In genomic region chr3:128494152-128494650, GRCh38 we compare ENCODE assay signal across 33 cellular contexts. TPM values are rescaled to one million over a fixed set of nuclear protein-coding genes. Genes with fewer than 3 reads are reported as not detected.
A peak's percentile ranks its signal among the peaks of the same experiment; 100 is the strongest.
DNase-seq lines count a peak whose midpoint lies in the region; ATAC-seq, FAIRE-seq and TF ChIP-seq lines count a peak whose summit lies in the region.
"Had no signal": no experiment of that assay in that cellular context is flagged by ENCODE, and none has a peak within 500 bp of the region (broad histone marks: within the 10 kb centered on the region; RNA-seq: fewer than 3 reads in every experiment).

No MANE protein-coding gene starts in this region.

- TF ChIP-seq POLR2A in GM12891 (IDR thresholded peaks at IDR 0.05; ENCODE audit: low read depth, low read length): no peak

- DNase-seq in BE2C (no peak), GM12891 (ENCODE audit: insufficient read length, low spot score) (no peak), ecto neural progenitor cell (ENCODE audit: low spot score) (peak; percentile 41), neural progenitor cell (ENCODE audit: low spot score) (peak; percentile 1), A673 (ENCODE audit: low spot score) (no peak), DMS53 (lab: John Stamatoyannopoulos, UW) (no peak)
- DNase-seq: activated CD4-positive, alpha-beta T cell treated with anti-CD3 and anti-CD28 coated beads, Interleukin-2, amount 50 U/mL, for 48 hours; activated naive CD4-positive, alpha-beta T cell treated with anti-CD3 and anti-CD28 coated beads for 36 hours; activated T-cell treated with anti-CD3 and anti-CD28 coated beads, Interleukin-2, amount 50 U/mL, for 4 hours; amniotic stem cell; CD8-positive, alpha-beta T cell; DMS 273 treated with DMSO at 0.1 percent for 48 hours; effector memory CD8-positive, alpha-beta T cell; foreskin fibroblast; NCI-H1105; NCI-H1930; NCI-H69; psoas muscle; SIG-M5; stimulated activated CD4-positive, alpha-beta T cell treated with anti-CD3 and anti-CD28 coated beads, Interleukin-15, amount 100 ng/mL, for 24 hours; stimulated activated naive CD4-positive, alpha-beta T cell had no signal

- ATAC-seq in HG03039 (IDR thresholded peaks at IDR 0.05; ENCODE audit: unreplicated experiment): no peak
- no peak for ATAC-seq in activated T-helper 17 cell treated with anti-CD3 and anti-CD28 coated beads, Interleukin-2, amount 50 U/mL, for 72 hours (replicated peaks)
- ATAC-seq: activated T-cell treated with anti-CD3 and anti-CD28 coated beads, Interleukin-2, amount 50 U/mL, for 4 hours; CD8-positive, alpha-beta T cell; effector memory CD8-positive, alpha-beta T cell; esophagus mucosa; psoas muscle had no signal

- H3K9ac ChIP-seq in neural progenitor cell: no peak overlapping the region

- H3K79me2 ChIP-seq in neural progenitor cell (ENCODE audit: low read depth): no peaks in the 10 kb centered on the region

- H3F3A ChIP-seq in neural progenitor cell (ENCODE audit: low read depth): peaks cover 28% of the 10 kb centered on the region

- no peak for TF ChIP-seq CTCF in BE2C (IDR thresholded peaks at IDR 0.05; ENCODE audit: low read depth, low read length)
- TF ChIP-seq CTCF in neural progenitor cell (IDR thresholded peaks at IDR 0.05): no peak
- no peak for TF ChIP-seq CTCF in A673 (conservative IDR thresholded peaks at IDR 0.05; ENCODE audit: low read depth, low read length)

- peaks cover 36% of the 10 kb centered on the region for H3K4me1 ChIP-seq in BE2C
- peaks cover 32% of the 10 kb centered on the region for H3K4me1 ChIP-seq in neural progenitor cell
- peaks cover 13% of the 10 kb centered on the region for H3K4me1 ChIP-seq in A673 (ENCODE audit: insufficient read depth, low read length, poor library complexity, severe bottlenecking)

- H3K27me3 ChIP-seq in BE2C: no peaks in the 10 kb centered on the region
- peaks cover 100% of the 10 kb centered on the region for H3K27me3 ChIP-seq in neural progenitor cell
- peaks cover 13% of the 10 kb centered on the region for H3K27me3 ChIP-seq in A673 (replicated peaks; ENCODE audit: insufficient read depth, low read depth, low read length, poor library complexity)

- no peaks in the 10 kb centered on the region for H3K9me3 ChIP-seq in BE2C
- no peaks in the 10 kb centered on the region for H3K9me3 ChIP-seq in neural progenitor cell (ENCODE audit: low read depth)
- H3K9me3 ChIP-seq in A673 (ENCODE audit: low read depth, low read length, poor library complexity, severe bottlenecking): no peaks in the 10 kb centered on the region
- H3K9me3 ChIP-seq: breast epithelium, psoas muscle, suprapubic skin had no signal

- CTCF ChIA-PET in A673 (lab: Charles Lee): no interaction called here

- no peak overlapping the region for H3K27ac ChIP-seq in neural progenitor cell
- H3K27ac ChIP-seq in A673 (ENCODE audit: low read depth, low read length, poor library complexity, severe bottlenecking): no peak overlapping the region
- H3K27ac ChIP-seq: breast epithelium, psoas muscle, suprapubic skin had no signal

- peaks cover 83% of the 10 kb centered on the region for H3K27me3 Mint-ChIP-seq in neural progenitor cell (ENCODE audit: insufficient read depth, low read depth)
- peaks cover 46% of the 10 kb centered on the region for H3K27me3 Mint-ChIP-seq in activated T-helper 17 cell treated with anti-CD3 and anti-CD28 coated beads, Interleukin-2, amount 50 U/mL, for 72 hours

- H3K4me2 ChIP-seq in neural progenitor cell: no peak overlapping the region

- H4K20me1 ChIP-seq in neural progenitor cell (ENCODE audit: low read depth): peaks cover 76% of the 10 kb centered on the region

- no TSS peak for BruUV-seq in A673 (replicated peaks; lab: Mats Ljungman, UMichigan)

- H3K9me3 Mint-ChIP-seq in neural progenitor cell: peaks cover 2% of the 10 kb centered on the region
- no peaks in the 10 kb centered on the region for H3K9me3 Mint-ChIP-seq in activated T-helper 17 cell treated with anti-CD3 and anti-CD28 coated beads, Interleukin-2, amount 50 U/mL, for 72 hours
- H3K9me3 Mint-ChIP-seq: activated naive CD4-positive, alpha-beta T cell treated with anti-CD3 and anti-CD28 coated beads for 36 hours; activated T-cell treated with anti-CD3 and anti-CD28 coated beads, Interleukin-2, amount 50 U/mL, for 4 hours; CD8-positive, alpha-beta T cell; effector memory CD8-positive, alpha-beta T cell had no signal

- H3K4me1 Mint-ChIP-seq in neural progenitor cell: peaks cover 32% of the 10 kb centered on the region
- no peaks in the 10 kb centered on the region for H3K4me1 Mint-ChIP-seq in activated T-helper 17 cell treated with anti-CD3 and anti-CD28 coated beads, Interleukin-2, amount 50 U/mL, for 72 hours

- H3K27ac Mint-ChIP-seq in neural progenitor cell: no peak overlapping the region
- no peak overlapping the region for H3K27ac Mint-ChIP-seq in activated T-helper 17 cell treated with anti-CD3 and anti-CD28 coated beads, Interleukin-2, amount 50 U/mL, for 72 hours
- H3K27ac Mint-ChIP-seq: activated naive CD4-positive, alpha-beta T cell treated with anti-CD3 and anti-CD28 coated beads for 36 hours; CD8-positive, alpha-beta T cell; effector memory CD8-positive, alpha-beta T cell had no signal

- H3K4me3 ChIP-seq in BE2C (ENCODE audit: low read depth, low read length) (peak overlapping the region; percentile 77), neural progenitor cell (no peak overlapping the region), A673 (ENCODE audit: low read depth, low read length, poor library complexity, severe bottlenecking) (no peak overlapping the region)
- H3K4me3 ChIP-seq: breast epithelium, lung, psoas muscle, suprapubic skin had no signal

- POLR2A ChIA-PET in A673 (lab: Charles Lee; ENCODE audit: low non-redundant PET): no interaction called here

- no peaks in the 10 kb centered on the region for H3K36me3 Mint-ChIP-seq in neural progenitor cell
- no peaks in the 10 kb centered on the region for H3K36me3 Mint-ChIP-seq in activated T-helper 17 cell treated with anti-CD3 and anti-CD28 coated beads, Interleukin-2, amount 50 U/mL, for 72 hours (ENCODE audit: low read depth)
- H3K36me3 Mint-ChIP-seq: CD8-positive, alpha-beta T cell had no signal

- H3K36me3 ChIP-seq in BE2C (peaks cover 37% of the 10 kb centered on the region), neural progenitor cell (no peaks in the 10 kb centered on the region), A673 (ENCODE audit: insufficient read depth, low read length, poor library complexity, severe bottlenecking) (no peaks in the 10 kb centered on the region)
- H3K36me3 ChIP-seq: breast epithelium, suprapubic skin had no signal

- intact Hi-C loops in A673 (cut with micrococcal nuclease; ENCODE audit: unreplicated experiment): loop anchor here (5.0 kb wide), 1 partner anchor 67 kb away; no protein-coding TSS in a partner anchor

- H3K4me3 Mint-ChIP-seq in neural progenitor cell: peak overlapping the region; percentile 18
- no peak overlapping the region for H3K4me3 Mint-ChIP-seq in activated T-helper 17 cell treated with anti-CD3 and anti-CD28 coated beads, Interleukin-2, amount 50 U/mL, for 72 hours
- H3K4me3 Mint-ChIP-seq: activated naive CD4-positive, alpha-beta T cell treated with anti-CD3 and anti-CD28 coated beads for 36 hours; activated T-cell treated with anti-CD3 and anti-CD28 coated beads, Interleukin-2, amount 50 U/mL, for 4 hours had no signal

- FAIRE-seq in GM12891 (lab: Jason Lieb, UNC): peak; percentile 43
- FAIRE-seq: colon, H54, RCC 7860, urothelium cell line had no signal

- no peak overlapping the region for H2AFZ ChIP-seq in neural progenitor cell (replicated peaks)

TF ChIP-seq in GM12891, 5 proteins besides CTCF, POLR2A, EP300 and RAD21:
- TF ChIP-seq POLR2AphosphoS5 (IDR thresholded peaks at IDR 0.05; ENCODE audit: low read depth, low read length) (no peak), POU2F2 (IDR thresholded peaks at IDR 0.05; ENCODE audit: low read depth, low read length) (no peak), PAX5 (IDR thresholded peaks at IDR 0.05; ENCODE audit: insufficient read depth, low read length, severe bottlenecking) (no peak), SPI1 (IDR thresholded peaks at IDR 0.05; ENCODE audit: low read depth, low read length) (no peak), TAF1 (IDR thresholded peaks at IDR 0.05; ENCODE audit: low read depth, low read length) (no peak)

RNA-seq across cellular contexts. Expression of gene GATA2, which starts 1.2 kb away (rescaled TPM):
- 791 TPM for polyA plus RNA-seq in BE2C (2012; ENCODE audit: insufficient read depth, insufficient read length, low read depth)
- 0.06 TPM for polyA plus RNA-seq in GM12891 (2012; ENCODE audit: low read depth, missing spikeins)
- total RNA-seq in neural progenitor cell (ENCODE audit: low replicate concordance) (0.09 TPM in 1 of 2 replicates, not detected in the other), A673 (2021) (14.2 and 19.4 TPM in 2 replicates)
- 1 to 10 TPM in 1 of 2 donors, under 1 TPM in 1; 0.17 to 1.1 TPM for total RNA-seq in activated T-helper 17 cell treated with anti-CD3 and anti-CD28 coated beads, Interleukin-2, amount 50 U/mL, for 72 hours

RNA-seq across cellular contexts. Expression of gene DNAJB8, which starts 27.5 kb away (rescaled TPM):
- polyA plus RNA-seq in BE2C (2012; ENCODE audit: insufficient read depth, insufficient read length, low read depth): 0.12 TPM
- not detected for polyA plus RNA-seq in GM12891 (2012; ENCODE audit: low read depth, missing spikeins)
- not detected in 2 replicates for total RNA-seq in neural progenitor cell (ENCODE audit: low replicate concordance)
- total RNA-seq in A673 (2021): not detected in 2 replicates
- not detected for total RNA-seq in activated T-helper 17 cell treated with anti-CD3 and anti-CD28 coated beads, Interleukin-2, amount 50 U/mL, for 72 hours
- total RNA-seq: activated naive CD4-positive, alpha-beta T cell treated with anti-CD3 and anti-CD28 coated beads for 36 hours; activated T-cell treated with anti-CD3 and anti-CD28 coated beads, Interleukin-2, amount 50 U/mL, for 4 hours; breast epithelium; CD8-positive, alpha-beta T cell; esophagus mucosa; lung; M059J; mucosa of gallbladder; psoas muscle; suprapubic skin had no signal
- polyA plus RNA-seq: lung, psoas muscle had no signal

Comparison
In these comparisons a context has a peak if more than half of its experiments do, and no peak if none do; other contexts are left out.
1. DNase-seq: peak in ecto neural progenitor cell (single experiment) and neural progenitor cell (single experiment); none in BE2C (single experiment), GM12891 (single experiment), A673 (single experiment) and DMS53 (single experiment).